Comparison of ENCODE assay signal across 13 cellular contexts in the genomic region with DNA sequence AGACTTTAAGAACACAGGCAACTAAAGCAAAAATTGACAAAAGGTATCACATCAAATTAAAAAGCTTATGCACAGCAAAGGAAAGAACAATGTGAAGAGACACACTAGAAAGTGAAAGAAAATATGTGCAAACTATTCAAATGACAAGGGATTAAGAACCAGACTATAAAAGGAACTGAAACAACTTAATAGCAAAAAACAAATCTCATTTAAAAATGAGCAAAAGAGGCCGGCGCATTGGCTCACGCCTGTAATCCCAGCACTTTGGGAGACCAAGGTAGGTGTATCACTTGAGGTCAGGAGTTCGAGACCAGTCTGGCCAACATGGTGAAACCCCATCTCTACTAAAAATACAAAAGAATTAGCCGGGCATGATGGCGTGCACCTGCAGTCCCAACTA. TPM values are rescaled to one million over a fixed set of nuclear protein-coding genes. Genes with fewer than 3 reads are reported as not detected.
A peak's percentile ranks its signal among the peaks of the same experiment; 100 is the strongest.
DNase-seq lines count a peak whose midpoint lies in the region; ATAC-seq and TF ChIP-seq lines count a peak whose summit lies in the region.
"Had no signal": no experiment of that assay in that cellular context is flagged by ENCODE, and none has a peak within 500 bp of the region (broad histone marks: within the 10 kb centered on the region; RNA-seq: fewer than 3 reads in every experiment).

No MANE protein-coding gene starts in this region.

- H3K4me3 ChIP-seq in GM08714 (ENCODE audit: low read length) (peak overlapping the region; percentile 39; the same call in 1 of the 2 replicates), upper lobe of right lung (no peak overlapping the region)
- H3K4me3 ChIP-seq: PC-9 had no signal

- TF ChIP-seq CTCF in upper lobe of right lung (IDR thresholded peaks at IDR 0.05): no peak

- no peak overlapping the region for H3K27ac ChIP-seq in upper lobe of right lung
- H3K27ac ChIP-seq: parathyroid adenoma, PC-9 had no signal

- no peaks in the 10 kb centered on the region for H3K9me3 ChIP-seq in upper lobe of right lung

- no peaks in the 10 kb centered on the region for H3K27me3 ChIP-seq in upper lobe of right lung

- peak; percentile 89 for ATAC-seq in GM19372 (IDR thresholded peaks at IDR 0.05; ENCODE audit: low read depth, unreplicated experiment)
- ATAC-seq in HG02798 (IDR thresholded peaks at IDR 0.05; ENCODE audit: poor library complexity, unreplicated experiment): peak; percentile 92
- ATAC-seq in HG03469 (IDR thresholded peaks at IDR 0.05; ENCODE audit: unreplicated experiment): peak; percentile 87
- ATAC-seq in upper lobe of right lung: no peak
- ATAC-seq: left ventricle myocardium superior had no signal

- intact Hi-C loops in head of caudate nucleus (cut with DNase I): no loop called here
- intact Hi-C loops in upper lobe of right lung (cut with DNase I): no loop called here

- no peaks in the 10 kb centered on the region for H3K4me1 ChIP-seq in upper lobe of right lung
- H3K4me1 ChIP-seq: parathyroid adenoma had no signal

- DNase-seq in superior temporal gyrus (ENCODE audit: extremely low spot score) (no peak), NCI-H82 (lab: John Stamatoyannopoulos, UW) (no peak), head of caudate nucleus (no peak), upper lobe of right lung (no peak)
- DNase-seq: activated effector memory CD4-positive, alpha-beta T cell treated with Interleukin-2 at 50 U/mL for 16 hours; left ventricle myocardium superior; NCI-H1930; PC-9 had no signal

- peaks cover 3% of the 10 kb centered on the region for H3K36me3 ChIP-seq in upper lobe of right lung

RNA-seq across cellular contexts. Expression of gene NGLY1, which starts 14.4 kb away (rescaled TPM):
- total RNA-seq in upper lobe of right lung: 33.4 TPM

RNA-seq across cellular contexts. Expression of gene OXSM, which starts 21.0 kb away (rescaled TPM):
- 8.5 TPM for total RNA-seq in upper lobe of right lung
